In genomic region chr17:883586-883962, GRCh38 we compare ENCODE assay signal across 15 cellular contexts.
DNase-seq lines count a peak whose midpoint lies in the region; ATAC-seq and TF ChIP-seq lines count a peak whose summit lies in the region.
"Had no signal": no experiment of that assay in that cellular context is flagged by ENCODE, and none has a peak within 500 bp of the region (broad histone marks: within the 10 kb centered on the region; RNA-seq: fewer than 3 reads in every experiment).

No MANE protein-coding gene starts in this region.

- peak overlapping the region; percentile 0 for H3K18ac ChIP-seq in neuronal stem cell (ENCODE audit: low read length)

- H2AK5ac ChIP-seq in neuronal stem cell (ENCODE audit: low read depth, low read length): no peak overlapping the region

- intact Hi-C loops in heart left ventricle (cut with DNase I) (loop anchor here in 6 of 10 donors (1.0 to 10.0 kb wide), 8 partner anchors 18 to 171 kb away; partner anchors contain the start of gene NXN (in 2 of the 6)), cardiac septum (cut with DNase I) (loop anchor here (5.0 kb wide), 1 partner anchor 34 kb away; no protein-coding TSS in a partner anchor), heart right ventricle (cut with DNase I) (loop anchor here in 6 of 10 donors (2.0 to 10.0 kb wide), 6 partner anchors 34 to 95 kb away; partner anchors contain the start of gene NXN (in 5 of the 6))

- H3K79me1 ChIP-seq in neuronal stem cell (ENCODE audit: low read depth, low read length): peaks cover 6% of the 10 kb centered on the region

- H2BK15ac ChIP-seq in neuronal stem cell (ENCODE audit: low read length): no peak overlapping the region

- H3K4me1 ChIP-seq in heart left ventricle (peaks cover 8 to 60% (median 46%) of the 10 kb centered on the region in 12 donors), heart right ventricle (peaks cover 4 to 71% (median 48%) of the 10 kb centered on the region in 9 donors), neuronal stem cell (ENCODE audit: control insufficient read depth in 2 of 2, insufficient read depth in 1 of 2, low read depth in 1 of 2, low read length in 2 of 2) (peaks cover 10 to 20% of the 10 kb centered on the region in 2 donors)

- no peak overlapping the region for H4K91ac ChIP-seq in neuronal stem cell (ENCODE audit: low read depth, low read length, poor library complexity)

- ATAC-seq in heart left ventricle: peak in 1 of 4 donors; percentile 7
- peak in 1 of 8 donors; percentile 2 for ATAC-seq in heart right ventricle
- ATAC-seq in HG03196 (IDR thresholded peaks at IDR 0.05; ENCODE audit: unreplicated experiment): no peak
- ATAC-seq: T-helper 17 cell had no signal

- H3K9ac ChIP-seq in neuronal stem cell (ENCODE audit: low read depth, low read length, poor library complexity): no peak overlapping the region

- H2BK5ac ChIP-seq in neuronal stem cell (ENCODE audit: low read length): no peak overlapping the region

- no peak for TF ChIP-seq CTCF in heart left ventricle (IDR thresholded peaks at IDR 0.05)
- TF ChIP-seq CTCF in heart right ventricle (IDR thresholded peaks at IDR 0.05): no peak

- H3K27ac ChIP-seq in heart left ventricle (peak overlapping the region; percentile 51 to 90 (median 79)), heart right ventricle (peak overlapping the region; percentile 52 to 91 (median 84)), neuronal stem cell (replicated peaks; ENCODE audit: low read length) (peak overlapping the region; percentile 50)
- H3K27ac ChIP-seq: PC-9 had no signal

- H3K4ac ChIP-seq in neuronal stem cell (ENCODE audit: low read length): no peak overlapping the region

- H3K23ac ChIP-seq in neuronal stem cell (ENCODE audit: low read depth, low read length, poor library complexity): no peak overlapping the region

- H3K4me3 ChIP-seq in heart left ventricle (no peak overlapping the region), heart right ventricle (no peak overlapping the region), neuronal stem cell (ENCODE audit: low read length in 2 of 2) (no peak overlapping the region)
- H3K4me3 ChIP-seq: PC-9 had no signal

- H2BK120ac ChIP-seq in neuronal stem cell (ENCODE audit: low read depth, low read length): no peak overlapping the region

- TF ChIP-seq POLR2A in heart left ventricle (IDR thresholded peaks at IDR 0.05): no peak

- DNase-seq in heart left ventricle (no peak), cardiac septum (ENCODE audit: low spot score) (no peak), heart right ventricle (no peak), neuronal stem cell (ENCODE audit: low spot score) (no peak), HUDEP-2 (lab: John Stamatoyannopoulos, UW; ENCODE audit: unreplicated experiment in 76 of 76) (no peak), T-helper 1 cell (no peak), NCI-H226 (no peak)
- DNase-seq: activated CD4-positive, alpha-beta memory T cell treated with anti-CD3 and anti-CD28 coated beads, Interleukin-2, amount 10 ng/mL, durations not matched to agents 7 days and 5 days; activated naive CD4-positive, alpha-beta T cell; erythroblast; NCI-H1092 treated with DMSO at 0.1 percent for 48 hours; substantia nigra; T-helper 17 cell had no signal

- H3K27me3 ChIP-seq in heart left ventricle: no peaks in the 10 kb centered on the region
- no peaks in the 10 kb centered on the region for H3K27me3 ChIP-seq in heart right ventricle
- H3K27me3 ChIP-seq in neuronal stem cell (ENCODE audit: control insufficient read depth in 3 of 3, insufficient read depth in 3 of 3, low read depth in 1 of 3, low read length in 3 of 3): no peaks in the 10 kb centered on the region

- H3K36me3 ChIP-seq in heart left ventricle: no peaks in the 10 kb centered on the region
- H3K36me3 ChIP-seq in heart right ventricle: no peaks in the 10 kb centered on the region
- H3K36me3 ChIP-seq in neuronal stem cell (replicated peaks in 1 of 2; ENCODE audit: control insufficient read depth in 2 of 2, insufficient read depth in 2 of 2, low read length in 2 of 2): peaks cover 0 to 18% of the 10 kb centered on the region in 2 donors

- no peaks in the 10 kb centered on the region for H3K9me3 ChIP-seq in heart left ventricle
- no peaks in the 10 kb centered on the region for H3K9me3 ChIP-seq in heart right ventricle
- H3K9me3 ChIP-seq in neuronal stem cell (replicated peaks in 1 of 2; ENCODE audit: control insufficient read depth in 2 of 2, insufficient read depth in 1 of 2, low read depth in 1 of 2, low read length in 2 of 2): peaks cover 0 to 14% of the 10 kb centered on the region in 2 donors

- no peak overlapping the region for H2AFZ ChIP-seq in neuronal stem cell (ENCODE audit: low read length)
- H2AFZ ChIP-seq: PC-9 had no signal

- H3K4me2 ChIP-seq in neuronal stem cell (ENCODE audit: insufficient read depth, low read length, poor library complexity, severe bottlenecking): no peak overlapping the region
- H3K4me2 ChIP-seq: PC-9 had no signal

- WGBS in heart left ventricle, 4 donors: 58 to 65% (median 63%) methylated on average over 12 of the region's 12 CpGs
- WGBS in heart right ventricle, 2 donors: 58 to 64% methylated on average over 12 of the region's 12 CpGs
- WGBS in neuronal stem cell (ENCODE audit: extremely low coverage in 2 of 2, insufficient read length in 2 of 2, insufficient replicate concordance in 1 of 2), 2 donors: no CpG with 5 or more reads among the region's 12 CpGs

- no peak overlapping the region for H3K14ac ChIP-seq in neuronal stem cell (ENCODE audit: low read length)

- no peak overlapping the region for H4K8ac ChIP-seq in neuronal stem cell (ENCODE audit: low read depth, low read length)

- H2BK12ac ChIP-seq in neuronal stem cell (ENCODE audit: low read length): no peak overlapping the region
